10 cellular contexts compared by ENCODE assay signal in the genomic region with DNA sequence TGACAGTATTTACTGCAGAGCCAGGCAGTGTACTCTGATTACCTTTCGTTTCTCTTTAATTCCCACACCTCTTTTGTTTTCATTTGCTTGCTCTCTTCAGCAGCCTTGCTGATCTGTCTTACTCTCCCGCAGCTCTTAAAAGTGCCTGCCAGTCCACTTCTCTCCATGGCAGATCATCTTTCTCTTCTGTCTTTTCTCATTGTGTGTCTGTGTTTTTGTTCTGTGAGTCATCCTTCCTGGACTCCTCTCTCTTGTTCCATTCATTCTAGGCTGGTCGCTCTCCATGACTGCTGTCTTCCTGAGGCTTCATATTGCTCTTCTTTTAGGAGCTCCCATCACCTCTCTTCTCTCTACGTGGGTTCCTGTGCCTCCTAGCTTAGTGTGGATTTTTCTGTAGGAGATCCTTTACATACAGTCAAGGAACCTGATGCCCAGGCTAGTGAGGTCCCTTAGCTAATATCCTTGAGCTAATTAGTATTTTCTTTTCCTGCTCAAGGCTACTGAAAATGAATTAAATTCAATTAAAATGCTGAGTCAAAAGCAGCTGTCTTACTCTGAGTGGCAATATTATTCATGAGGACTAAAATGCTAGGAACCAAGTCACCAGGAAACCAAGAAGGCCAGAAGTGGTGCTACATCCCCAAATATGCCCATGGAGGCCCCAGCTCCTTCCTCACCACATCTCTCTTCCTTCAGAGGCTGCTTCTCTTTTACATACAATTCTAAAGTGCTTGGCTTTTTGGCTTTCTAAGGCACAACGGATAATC.
DNase-seq lines count a peak whose midpoint lies in the region; TF ChIP-seq lines count a peak whose summit lies in the region.
"Had no signal": no experiment of that assay in that cellular context is flagged by ENCODE, and none has a peak within 500 bp of the region (broad histone marks: within the 10 kb centered on the region; RNA-seq: fewer than 3 reads in every experiment).

No MANE protein-coding gene starts in this region.

- no peaks in the 10 kb centered on the region for H3K27me3 Mint-ChIP-seq in activated naive CD4-positive, alpha-beta T cell treated with anti-CD3 and anti-CD28 coated beads, Interleukin-2, amount 50 U/mL, for 24 hours
- H3K27me3 Mint-ChIP-seq in activated naive CD4-positive, alpha-beta T cell treated with anti-CD3 and anti-CD28 coated beads for 36 hours (ENCODE audit: low read depth), result no peaks in the 10 kb centered on the region
- H3K27me3 Mint-ChIP-seq in activated CD4-positive, alpha-beta memory T cell treated with anti-CD3 and anti-CD28 coated beads for 36 hours, result no peaks in the 10 kb centered on the region
- H3K27me3 Mint-ChIP-seq: naive thymus-derived CD4-positive, alpha-beta T cell had no signal

- H3K4me1 ChIP-seq in transverse colon, result peaks cover 2 to 32% (median 10%) of the 10 kb centered on the region in 4 donors

- 54 to 69% methylated on average over 3 to 5 of the region's 5 CpGs for WGBS in transverse colon (ENCODE audit: low coverage in 1 of 2), 2 donors

- H3K9me3 Mint-ChIP-seq in activated naive CD4-positive, alpha-beta T cell treated with anti-CD3 and anti-CD28 coated beads, Interleukin-2, amount 50 U/mL, for 24 hours, result no peaks in the 10 kb centered on the region
- no peaks in the 10 kb centered on the region for H3K9me3 Mint-ChIP-seq in activated naive CD4-positive, alpha-beta T cell treated with anti-CD3 and anti-CD28 coated beads for 36 hours
- no peaks in the 10 kb centered on the region for H3K9me3 Mint-ChIP-seq in activated CD4-positive, alpha-beta memory T cell treated with anti-CD3 and anti-CD28 coated beads for 36 hours
- H3K9me3 Mint-ChIP-seq: naive thymus-derived CD4-positive, alpha-beta T cell had no signal

- no peak for DNase-seq in activated naive CD4-positive, alpha-beta T cell treated with anti-CD3 and anti-CD28 coated beads for 36 hours
- peak; percentile 58 for DNase-seq in SHP77 treated with DMSO at 0.1 percent for 48 hours (lab: John Stamatoyannopoulos, UW)
- peak; percentile 82 for DNase-seq in fibroblast of gingiva (ENCODE audit: low read depth)
- no peak for DNase-seq in transverse colon
- DNase-seq in ecto neural progenitor cell (ENCODE audit: low spot score), result no peak
- no peak for DNase-seq in cerebellum (ENCODE audit: low spot score)
- no peak for DNase-seq in activated CD4-positive, alpha-beta memory T cell treated with anti-CD3 and anti-CD28 coated beads for 36 hours
- DNase-seq: naive thymus-derived CD4-positive, alpha-beta T cell; RPMI8226 had no signal

- H3K9me3 ChIP-seq in transverse colon, result no peaks in the 10 kb centered on the region

- H3K27ac ChIP-seq in transverse colon, result peak overlapping the region; percentile 13 to 78 (median 53)

- no peak for TF ChIP-seq POLR2A in transverse colon (IDR thresholded peaks at IDR 0.05)

- no peaks in the 10 kb centered on the region for H3K27me3 ChIP-seq in transverse colon

- intact Hi-C loops in activated naive CD4-positive, alpha-beta T cell treated with anti-CD3 and anti-CD28 coated beads for 36 hours (cut with micrococcal nuclease), result loop anchor here (2.0 kb wide), 1 partner anchor 78 kb away; no protein-coding TSS in a partner anchor
- intact Hi-C loops in transverse colon (cut with DNase I; ENCODE audit: low total_unique reads), result no loop called here
- intact Hi-C loops in activated CD4-positive, alpha-beta memory T cell treated with anti-CD3 and anti-CD28 coated beads for 36 hours (cut with micrococcal nuclease), result no loop called here

- H3K36me3 Mint-ChIP-seq in activated naive CD4-positive, alpha-beta T cell treated with anti-CD3 and anti-CD28 coated beads, Interleukin-2, amount 50 U/mL, for 24 hours, result peaks cover 15% of the 10 kb centered on the region
- peaks cover 13% of the 10 kb centered on the region for H3K36me3 Mint-ChIP-seq in activated naive CD4-positive, alpha-beta T cell treated with anti-CD3 and anti-CD28 coated beads for 36 hours (ENCODE audit: low read depth)
- peaks cover 9% of the 10 kb centered on the region for H3K36me3 Mint-ChIP-seq in activated CD4-positive, alpha-beta memory T cell treated with anti-CD3 and anti-CD28 coated beads for 36 hours

- H3K4me3 ChIP-seq in transverse colon, result no peak overlapping the region

- no peak for TF ChIP-seq CTCF in transverse colon (IDR thresholded peaks at IDR 0.05)

- peaks cover 23% of the 10 kb centered on the region for H3K4me1 Mint-ChIP-seq in activated naive CD4-positive, alpha-beta T cell treated with anti-CD3 and anti-CD28 coated beads, Interleukin-2, amount 50 U/mL, for 24 hours
- peaks cover 27% of the 10 kb centered on the region for H3K4me1 Mint-ChIP-seq in activated naive CD4-positive, alpha-beta T cell treated with anti-CD3 and anti-CD28 coated beads for 36 hours (ENCODE audit: low read depth)
- H3K4me1 Mint-ChIP-seq in activated CD4-positive, alpha-beta memory T cell treated with anti-CD3 and anti-CD28 coated beads for 36 hours (ENCODE audit: low read depth), result peaks cover 33% of the 10 kb centered on the region

- CTCF ChIA-PET in activated naive CD4-positive, alpha-beta T cell treated with anti-CD3 and anti-CD28 coated beads for 36 hours (lab: Charles Lee), result no interaction called here
- CTCF ChIA-PET in activated CD4-positive, alpha-beta memory T cell treated with anti-CD3 and anti-CD28 coated beads for 36 hours (lab: Charles Lee), result no interaction called here

- POLR2A ChIA-PET in activated CD4-positive, alpha-beta memory T cell treated with anti-CD3 and anti-CD28 coated beads for 36 hours (lab: Charles Lee), result interaction anchor here (1.2 kb wide), 1 partner anchor 79 kb away, joined by 3 read pairs; no protein-coding TSS in a partner anchor

- H3K4me3 Mint-ChIP-seq in activated naive CD4-positive, alpha-beta T cell treated with anti-CD3 and anti-CD28 coated beads, Interleukin-2, amount 50 U/mL, for 24 hours, result no peak overlapping the region
- no peak overlapping the region for H3K4me3 Mint-ChIP-seq in activated naive CD4-positive, alpha-beta T cell treated with anti-CD3 and anti-CD28 coated beads for 36 hours
- no peak overlapping the region for H3K4me3 Mint-ChIP-seq in activated CD4-positive, alpha-beta memory T cell treated with anti-CD3 and anti-CD28 coated beads for 36 hours

- H3K27ac Mint-ChIP-seq in activated naive CD4-positive, alpha-beta T cell treated with anti-CD3 and anti-CD28 coated beads, Interleukin-2, amount 50 U/mL, for 24 hours, result peak overlapping the region; percentile 11
- H3K27ac Mint-ChIP-seq in activated naive CD4-positive, alpha-beta T cell treated with anti-CD3 and anti-CD28 coated beads for 36 hours, result no peak overlapping the region
- H3K27ac Mint-ChIP-seq in activated CD4-positive, alpha-beta memory T cell treated with anti-CD3 and anti-CD28 coated beads for 36 hours, result no peak overlapping the region

- no peaks in the 10 kb centered on the region for H3K36me3 ChIP-seq in transverse colon

- peak; percentile 56 for TF ChIP-seq EP300 in transverse colon (IDR thresholded peaks at IDR 0.05; ENCODE audit: low read depth)

- in situ Hi-C loops in transverse colon (cut with MboI; ENCODE audit: low pct_ligation_motif_present in 1 of 4, low pct_unique_long_range_greater_than_20kb in 1 of 4, low sequenced_read_pairs in 3 of 4), result no loop called here

Comparison
In these comparisons a context has a peak if more than half of its experiments do, and no peak if none do; other contexts are left out.
1. DNase-seq: peak in SHP77 treated with DMSO at 0.1 percent for 48 hours (single experiment) and fibroblast of gingiva (single experiment); none in activated naive CD4-positive, alpha-beta T cell treated with anti-CD3 and anti-CD28 coated beads for 36 hours (single experiment), transverse colon (single experiment), ecto neural progenitor cell (single experiment), cerebellum (single experiment) and activated CD4-positive, alpha-beta memory T cell treated with anti-CD3 and anti-CD28 coated beads for 36 hours (single experiment).